In the genomic region with DNA sequence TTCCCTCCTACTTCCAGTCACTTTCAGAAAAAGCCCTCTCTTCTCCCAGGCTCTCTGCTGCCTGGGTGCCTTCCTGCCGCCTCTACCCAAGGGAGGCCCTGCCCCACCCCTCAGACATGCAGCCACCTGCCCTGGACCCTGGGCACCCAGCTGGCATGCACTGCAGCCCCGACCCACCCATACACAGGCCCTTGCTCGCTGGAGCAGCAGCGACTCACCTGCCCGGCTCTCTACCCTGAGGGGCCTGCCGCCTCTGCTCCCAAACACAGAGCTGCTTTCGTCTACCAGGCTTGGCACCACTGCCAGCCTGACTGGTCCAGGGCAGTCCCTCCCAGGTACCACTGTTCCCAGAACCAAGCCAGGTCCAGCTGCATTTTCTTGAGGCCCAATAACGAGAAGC, we compare ENCODE assay signal across 18 cellular contexts. TPM values are rescaled to one million over a fixed set of nuclear protein-coding genes. Genes with fewer than 3 reads are reported as not detected.
DNase-seq lines count a peak whose midpoint lies in the region; ATAC-seq, FAIRE-seq and TF ChIP-seq lines count a peak whose summit lies in the region.
"Had no signal": no experiment of that assay in that cellular context is flagged by ENCODE, and none has a peak within 500 bp of the region (broad histone marks: within the 10 kb centered on the region; RNA-seq: fewer than 3 reads in every experiment).

No MANE protein-coding gene starts in this region.

- no peak overlapping the region for H3K27ac ChIP-seq in K562 (ENCODE audit: extremely low read depth, low read depth, low read length)
- peak overlapping the region; percentile 82 to 87 for H3K27ac ChIP-seq in esophagus (ENCODE audit: low read depth in 2 of 2, low read length in 1 of 2)
- H3K27ac ChIP-seq in prostate gland, result peak overlapping the region in 1 of 2 donors; percentile 5
- no peak overlapping the region for H3K27ac ChIP-seq in hepatocyte
- H3K27ac ChIP-seq: 22Rv1, Peyer's patch had no signal

- H2AFZ ChIP-seq in K562 (ENCODE audit: low read depth, low read length), result no peak overlapping the region
- H2AFZ ChIP-seq in hepatocyte, result no peak overlapping the region

- BruUV-seq in K562 (replicated peaks; lab: Mats Ljungman, UMichigan), result no TSS peak

- DNase-seq in NCI-H1105 treated with DMSO at 0.1 percent for 48 hours (lab: John Stamatoyannopoulos, UW), result peak; percentile 23
- no peak for DNase-seq in NCI-H1105 (lab: John Stamatoyannopoulos, UW)
- no peak for DNase-seq in K562 (ENCODE audit: extremely low read depth in 1 of 4, low spot score in 3 of 4)
- peak; percentile 67 for DNase-seq in prostate gland (ENCODE audit: low spot score)
- no peak for DNase-seq in UCSD-AML1 (lab: John Stamatoyannopoulos, UW; ENCODE audit: unreplicated experiment)
- DNase-seq in hepatocyte (ENCODE audit: low spot score), result no peak
- DNase-seq: DMS 273 treated with DMSO at 0.1 percent for 48 hours, EL, HFFc6, NCI-H1694 treated with DMSO at 0.1 percent for 48 hours, NCI-H510A, Peyer's patch, SIG-M5 had no signal

- no peak for FAIRE-seq in K562 (lab: Jason Lieb, UNC)
- FAIRE-seq: H1 had no signal

- no peaks in the 10 kb centered on the region for H3K79me2 ChIP-seq in K562 (ENCODE audit: control insufficient read depth, insufficient read depth, low read length)
- H3K79me2 ChIP-seq in hepatocyte, result no peaks in the 10 kb centered on the region

- ATAC-seq in K562 (no peak), GM18502 (IDR thresholded peaks at IDR 0.05; ENCODE audit: poor library complexity, unreplicated experiment) (no peak)

- CTCF ChIA-PET in K562 (lab: Yijun Ruan, JAX; ENCODE audit: low intra/inter-chr PET ratio), result no interaction called here

- H3K4me3 ChIP-seq in K562 (no peak overlapping the region), esophagus (ENCODE audit: low read depth in 1 of 2, low read length in 2 of 2) (no peak overlapping the region), prostate gland (no peak overlapping the region), hepatocyte (no peak overlapping the region)
- H3K4me3 ChIP-seq: Peyer's patch had no signal

- H3K9me3 ChIP-seq in K562 (replicated peaks; ENCODE audit: control insufficient read depth, insufficient read depth, low read depth, low read length) (no peaks in the 10 kb centered on the region), esophagus (ENCODE audit: control insufficient read depth in 2 of 2, insufficient read depth in 1 of 2, low read depth in 1 of 2, low read length in 1 of 2) (no peaks in the 10 kb centered on the region), prostate gland (no peaks in the 10 kb centered on the region), hepatocyte (ENCODE audit: low read depth) (no peaks in the 10 kb centered on the region)
- H3K9me3 ChIP-seq: Peyer's patch had no signal

- H3K27me3 ChIP-seq in K562 (ENCODE audit: control insufficient read depth in 2 of 2, insufficient read depth in 2 of 2, low read length in 2 of 2), result peaks cover 13 to 24% of the 10 kb centered on the region in 2 experiments; a peak in 4 of 5 replicates
- no peaks in the 10 kb centered on the region for H3K27me3 ChIP-seq in esophagus (ENCODE audit: control insufficient read depth in 1 of 2, insufficient read depth in 2 of 2, low read length in 2 of 2)
- no peaks in the 10 kb centered on the region for H3K27me3 ChIP-seq in prostate gland (replicated peaks; ENCODE audit: insufficient read depth)
- no peaks in the 10 kb centered on the region for H3K27me3 ChIP-seq in hepatocyte
- H3K27me3 ChIP-seq: Peyer's patch had no signal

- WGBS in K562 (ENCODE audit: insufficient coverage, low coverage, missing lambda C conversion rate), result 50% methylated on average over 8 of the region's 8 CpGs
- WGBS in esophagus, 2 donors, result 52 to 64% methylated on average over 8 of the region's 8 CpGs
- 44% methylated on average over 8 of the region's 8 CpGs for WGBS in prostate gland
- WGBS in hepatocyte (ENCODE audit: low lambda C conversion rate, missing lambda C conversion rate), result 89% methylated on average over 8 of the region's 8 CpGs

- peaks cover 0 to 46% of the 10 kb centered on the region in 2 experiments; a peak in 2 of 5 replicates for H3K4me1 ChIP-seq in K562 (replicated peaks in 1 of 2; ENCODE audit: control insufficient read depth in 2 of 2, insufficient read depth in 2 of 2, low read length in 2 of 2)
- H3K4me1 ChIP-seq in esophagus (ENCODE audit: control insufficient read depth in 2 of 2, insufficient read depth in 2 of 2, low read length in 1 of 2), result peaks cover 0 to 39% of the 10 kb centered on the region in 2 donors
- no peaks in the 10 kb centered on the region for H3K4me1 ChIP-seq in prostate gland (replicated peaks)
- no peaks in the 10 kb centered on the region for H3K4me1 ChIP-seq in hepatocyte (ENCODE audit: insufficient read depth)
- H3K4me1 ChIP-seq: Peyer's patch had no signal

- no peak for TF ChIP-seq EP300 in K562 (IDR thresholded peaks at IDR 0.05; ENCODE audit: low read length)

- intact Hi-C loops in K562 (cut with micrococcal nuclease) (loop anchor here (10.0 kb wide), 2 partner anchors 55 to 495 kb away; no protein-coding TSS in a partner anchor), prostate gland (cut with DNase I) (no loop called here)

- peaks cover 11% of the 10 kb centered on the region for H3K9me1 ChIP-seq in K562 (ENCODE audit: control insufficient read depth, insufficient read depth, low read length)

- in situ Hi-C loops in K562 (cut with MboI), result no loop called here

- TF ChIP-seq CTCF in K562 (IDR thresholded peaks at IDR 0.05 in 2 of 3, conservative IDR thresholded peaks at IDR 0.05 in 1 of 3; ENCODE audit: insufficient read depth in 2 of 3, low read depth in 1 of 3, low read length in 3 of 3) (no peak), prostate gland (IDR thresholded peaks at IDR 0.05) (no peak), hepatocyte (IDR thresholded peaks at IDR 0.05; ENCODE audit: poor library complexity) (no peak)

- H3K9ac ChIP-seq in K562 (ENCODE audit: insufficient read depth in 1 of 2, low read depth in 2 of 2, low read length in 2 of 2), result peak overlapping the region in 1 of 2 experiments; percentile 39; a peak in 2 of 4 replicates

- H3K36me3 ChIP-seq in K562 (ENCODE audit: control insufficient read depth, insufficient read depth, low read length) (peaks cover 36% of the 10 kb centered on the region; the same call in 2 of the 3 replicates), esophagus (ENCODE audit: control insufficient read depth in 2 of 2, insufficient read depth in 2 of 2, low read length in 1 of 2) (peaks cover 6 to 35% of the 10 kb centered on the region in 2 donors), prostate gland (peaks cover 0 to 18% of the 10 kb centered on the region in 2 donors), hepatocyte (replicated peaks; ENCODE audit: insufficient read depth, low read depth) (no peaks in the 10 kb centered on the region)

- no peak for TF ChIP-seq RAD21 in K562 (CRISPR knock-in tag; conservative IDR thresholded peaks at IDR 0.05 in 1 of 2, IDR thresholded peaks at IDR 0.05 in 1 of 2)

- peaks cover 21% of the 10 kb centered on the region; the same call in 1 of the 2 replicates for H4K20me1 ChIP-seq in K562 (replicated peaks; ENCODE audit: control insufficient read depth, insufficient read depth, low read length)
- H4K20me1 ChIP-seq in hepatocyte (ENCODE audit: insufficient read depth, poor library complexity, severe bottlenecking), result no peaks in the 10 kb centered on the region

- TF ChIP-seq POLR2A in K562 (conservative IDR thresholded peaks at IDR 0.05) (no peak), prostate gland (IDR thresholded peaks at IDR 0.05) (peak; percentile 19)

- H3K4me2 ChIP-seq in K562 (ENCODE audit: insufficient read depth, low read length), result no peak overlapping the region
- no peak overlapping the region for H3K4me2 ChIP-seq in hepatocyte

- H3K9me2 ChIP-seq in hepatocyte (replicated peaks; ENCODE audit: insufficient read depth), result no peaks in the 10 kb centered on the region

- POLR2A ChIA-PET in K562 (lab: Yijun Ruan, JAX), result interaction anchor here (0.6 to 4.4 kb wide), 7 partner anchors 14 to 690 kb away, joined by 3 to 38 read pairs (median 4); partner anchors contain the start of gene ESS2

RNA-seq across cellular contexts. Expression of gene TSSK2, which starts 1.2 kb away (rescaled TPM):
- 0.21 TPM in 1 of 2 replicates, not detected in the other for total RNA-seq in K562 (2011; cell fraction: chromatin; rRNA removed; ENCODE audit: low replicate concordance)
- not detected in 2 replicates for total RNA-seq in K562 (2011; cell fraction: nucleolus; rRNA removed)
- 0.22 TPM in 1 of 2 replicates, not detected in the other for total RNA-seq in K562 (2011; cell fraction: nucleoplasm; rRNA removed)
- total RNA-seq in K562 (2014; rRNA removed) (not detected in 2 replicates), K562 (2014; rRNA removed; fragmentation: Illumina TruSeq; extraction: Trizol) (not detected in 2 replicates), K562 (2015; rRNA removed; fragmentation: Illumina TruSeq; extraction: Trizol) (not detected in 2 replicates), K562 (2021) (not detected in 2 replicates), prostate gland (1 to 10 TPM in 1 of 2 donors, not detected in 1; 8.0 TPM), hepatocyte (not detected in 2 replicates)
- polyA plus RNA-seq in K562 (2011; rRNA removed) (not detected in 2 replicates), K562 (2014; fragmentation: Illumina TruSeq; extraction: Trizol) (not detected in 2 replicates), K562 (2014; fragmentation: Nextera tagmentation; extraction: Ambion mirVana) (not detected), K562 (2014; rRNA removed) (0.04 TPM in 1 of 2 replicates, not detected in the other), esophagus (under 1 TPM; 0.05 to 0.06 TPM), hepatocyte (not detected in 2 replicates)
- polyA plus RNA-seq in K562 (2011; cell fraction: cytosol; rRNA removed), result 0.04 TPM in 1 of 2 replicates, not detected in the other
- 0.10 TPM in 1 of 2 replicates, not detected in the other for polyA plus RNA-seq in K562 (2011; cell fraction: nucleus; rRNA removed)
- polyA plus RNA-seq in K562 (2012), result not detected in 2 replicates
- polyA minus RNA-seq in K562 (2011; rRNA and poly(A)+ RNA removed), result not detected in 2 replicates
- not detected in 2 replicates for polyA minus RNA-seq in K562 (2011; cell fraction: cytosol; rRNA and poly(A)+ RNA removed)
- not detected in 2 replicates for polyA minus RNA-seq in K562 (2011; cell fraction: nucleus; rRNA and poly(A)+ RNA removed)
- total RNA-seq: H1, HFFc6 had no signal
- polyA plus RNA-seq: BJ, H1 had no signal

RNA-seq across cellular contexts. Expression of gene DGCR2, which starts 7.7 kb away (rescaled TPM):
- 104 and 237 TPM in 2 replicates for total RNA-seq in K562 (2011; cell fraction: chromatin; rRNA removed; ENCODE audit: low replicate concordance)
- 233 and 250 TPM in 2 replicates for total RNA-seq in K562 (2011; cell fraction: nucleolus; rRNA removed)
- total RNA-seq in K562 (2011; cell fraction: nucleoplasm; rRNA removed), result 163 and 192 TPM in 2 replicates
- total RNA-seq in K562 (2014; rRNA removed) (62.9 and 79.7 TPM in 2 replicates), K562 (2014; rRNA removed; fragmentation: Illumina TruSeq; extraction: Trizol) (25.0 and 31.7 TPM in 2 replicates), K562 (2015; rRNA removed; fragmentation: Illumina TruSeq; extraction: Trizol) (52.2 and 56.7 TPM in 2 replicates), K562 (2021) (101 and 103 TPM in 2 replicates), prostate gland (100 to 1,000 TPM in 1 of 2 donors, 10 to 100 TPM in 1; 94.3 to 107 TPM), hepatocyte (45.2 and 61.5 TPM in 2 replicates)
- polyA plus RNA-seq in K562 (2011; rRNA removed) (45.6 and 65.3 TPM in 2 replicates), K562 (2014; fragmentation: Illumina TruSeq; extraction: Trizol) (56.7 and 59.7 TPM in 2 replicates), K562 (2014; fragmentation: Nextera tagmentation; extraction: Ambion mirVana) (under 1 TPM; 0.69 to 0.70 TPM), K562 (2014; rRNA removed) (54.1 and 56.4 TPM in 2 replicates), esophagus (10 to 100 TPM; 32.2 to 32.9 TPM), hepatocyte (62.4 and 67.2 TPM in 2 replicates)
- 87.9 and 92.8 TPM in 2 replicates for polyA plus RNA-seq in K562 (2011; cell fraction: cytosol; rRNA removed)
- 96.5 and 99.6 TPM in 2 replicates for polyA plus RNA-seq in K562 (2011; cell fraction: nucleus; rRNA removed)
- 68.2 and 87.4 TPM in 2 replicates for polyA plus RNA-seq in K562 (2012)
- 59.4 and 60.5 TPM in 2 replicates for polyA minus RNA-seq in K562 (2011; rRNA and poly(A)+ RNA removed)
- polyA minus RNA-seq in K562 (2011; cell fraction: cytosol; rRNA and poly(A)+ RNA removed), result 76.8 and 101 TPM in 2 replicates
- 59.6 and 106 TPM in 2 replicates for polyA minus RNA-seq in K562 (2011; cell fraction: nucleus; rRNA and poly(A)+ RNA removed)

RNA-seq across cellular contexts. Expression of gene ESS2, which starts 14.6 kb away (rescaled TPM):
- 22.9 and 43.9 TPM in 2 replicates for total RNA-seq in K562 (2011; cell fraction: chromatin; rRNA removed; ENCODE audit: low replicate concordance)
- 30.7 and 33.7 TPM in 2 replicates for total RNA-seq in K562 (2011; cell fraction: nucleolus; rRNA removed)
- 20.2 and 27.2 TPM in 2 replicates for total RNA-seq in K562 (2011; cell fraction: nucleoplasm; rRNA removed)
- 42.5 and 47.4 TPM in 2 replicates for total RNA-seq in K562 (2014; rRNA removed)
- 9.4 and 10.7 TPM in 2 replicates for total RNA-seq in K562 (2014; rRNA removed; fragmentation: Illumina TruSeq; extraction: Trizol)
- total RNA-seq in K562 (2015; rRNA removed; fragmentation: Illumina TruSeq; extraction: Trizol), result 28.3 and 30.9 TPM in 2 replicates
- total RNA-seq in K562 (2021), result 51.3 and 52.8 TPM in 2 replicates
- polyA plus RNA-seq in K562 (2011; rRNA removed), result 26.8 and 44.0 TPM in 2 replicates
- 44.3 and 59.3 TPM in 2 replicates for polyA plus RNA-seq in K562 (2011; cell fraction: cytosol; rRNA removed)
- polyA plus RNA-seq in K562 (2011; cell fraction: nucleus; rRNA removed), result 50.0 and 63.7 TPM in 2 replicates
- polyA plus RNA-seq in K562 (2012), result 34.4 and 35.2 TPM in 2 replicates
- 23.6 and 41.0 TPM in 2 replicates for polyA plus RNA-seq in K562 (2014; fragmentation: Illumina TruSeq; extraction: Trizol)
- 1 to 10 TPM in 1 of 2 experiments, under 1 TPM in 1; 0.70 to 1.9 TPM for polyA plus RNA-seq in K562 (2014; fragmentation: Nextera tagmentation; extraction: Ambion mirVana)
- polyA plus RNA-seq in K562 (2014; rRNA removed), result 47.1 and 58.1 TPM in 2 replicates
- 11.3 and 13.6 TPM in 2 replicates for polyA minus RNA-seq in K562 (2011; rRNA and poly(A)+ RNA removed)
- 16.3 and 30.8 TPM in 2 replicates for polyA minus RNA-seq in K562 (2011; cell fraction: cytosol; rRNA and poly(A)+ RNA removed)
- 11.7 and 24.3 TPM in 2 replicates for polyA minus RNA-seq in K562 (2011; cell fraction: nucleus; rRNA and poly(A)+ RNA removed)
- polyA plus RNA-seq in esophagus, result 10 to 100 TPM; 11.9 to 13.4 TPM
- total RNA-seq in prostate gland, result 10 to 100 TPM; 19.4 to 21.2 TPM
- total RNA-seq in hepatocyte, result 7.6 and 9.0 TPM in 2 replicates
- polyA plus RNA-seq in hepatocyte, result 11.4 and 11.7 TPM in 2 replicates

RNA-seq across cellular contexts. Expression of gene GSC2, which starts 20.2 kb away (rescaled TPM):
- not detected in 2 replicates for total RNA-seq in K562 (2011; cell fraction: chromatin; rRNA removed; ENCODE audit: low replicate concordance)
- total RNA-seq in K562 (2011; cell fraction: nucleolus; rRNA removed), result not detected in 2 replicates
- not detected in 2 replicates for total RNA-seq in K562 (2011; cell fraction: nucleoplasm; rRNA removed)
- total RNA-seq in K562 (2014; rRNA removed) (not detected in 2 replicates), K562 (2014; rRNA removed; fragmentation: Illumina TruSeq; extraction: Trizol) (not detected in 2 replicates), K562 (2015; rRNA removed; fragmentation: Illumina TruSeq; extraction: Trizol) (not detected in 2 replicates), K562 (2021) (not detected in 2 replicates), prostate gland (10 to 100 TPM in 1 of 2 donors, not detected in 1; 11.9 TPM), hepatocyte (not detected in 2 replicates)
- polyA plus RNA-seq in K562 (2011; rRNA removed) (not detected in 2 replicates), K562 (2014; fragmentation: Illumina TruSeq; extraction: Trizol) (not detected in 2 replicates), K562 (2014; fragmentation: Nextera tagmentation; extraction: Ambion mirVana) (not detected), K562 (2014; rRNA removed) (not detected in 2 replicates), esophagus (not detected), hepatocyte (not detected in 2 replicates)
- not detected in 2 replicates for polyA plus RNA-seq in K562 (2011; cell fraction: cytosol; rRNA removed)
- polyA plus RNA-seq in K562 (2011; cell fraction: nucleus; rRNA removed), result not detected in 2 replicates
- not detected in 2 replicates for polyA plus RNA-seq in K562 (2012)
- not detected in 2 replicates for polyA minus RNA-seq in K562 (2011; rRNA and poly(A)+ RNA removed)
- polyA minus RNA-seq in K562 (2011; cell fraction: cytosol; rRNA and poly(A)+ RNA removed), result not detected in 2 replicates
- not detected in 2 replicates for polyA minus RNA-seq in K562 (2011; cell fraction: nucleus; rRNA and poly(A)+ RNA removed)
- total RNA-seq: HFFc6, Peyer's patch had no signal
- polyA plus RNA-seq: BJ had no signal

RNA-seq across cellular contexts. Expression of gene SLC25A1, which starts 48.7 kb away (rescaled TPM):
- 34.4 and 107 TPM in 2 replicates for total RNA-seq in K562 (2011; cell fraction: chromatin; rRNA removed; ENCODE audit: low replicate concordance)
- 114 and 122 TPM in 2 replicates for total RNA-seq in K562 (2011; cell fraction: nucleolus; rRNA removed)
- total RNA-seq in K562 (2011; cell fraction: nucleoplasm; rRNA removed), result 76.8 and 81.5 TPM in 2 replicates
- total RNA-seq in K562 (2014; rRNA removed), result 329 and 469 TPM in 2 replicates
- 54.3 and 89.6 TPM in 2 replicates for total RNA-seq in K562 (2014; rRNA removed; fragmentation: Illumina TruSeq; extraction: Trizol)
- 109 and 119 TPM in 2 replicates for total RNA-seq in K562 (2015; rRNA removed; fragmentation: Illumina TruSeq; extraction: Trizol)
- total RNA-seq in K562 (2021), result 399 and 408 TPM in 2 replicates
- 110 and 216 TPM in 2 replicates for polyA plus RNA-seq in K562 (2011; rRNA removed)
- 329 and 368 TPM in 2 replicates for polyA plus RNA-seq in K562 (2011; cell fraction: cytosol; rRNA removed)
- polyA plus RNA-seq in K562 (2011; cell fraction: nucleus; rRNA removed), result 294 and 343 TPM in 2 replicates
- 272 and 330 TPM in 2 replicates for polyA plus RNA-seq in K562 (2012)
- 183 and 239 TPM in 2 replicates for polyA plus RNA-seq in K562 (2014; fragmentation: Illumina TruSeq; extraction: Trizol)
- polyA plus RNA-seq in K562 (2014; fragmentation: Nextera tagmentation; extraction: Ambion mirVana), result 10 to 100 TPM; 11.0 to 23.7 TPM
- polyA plus RNA-seq in K562 (2014; rRNA removed), result 248 and 262 TPM in 2 replicates
- 64.7 and 77.1 TPM in 2 replicates for polyA minus RNA-seq in K562 (2011; rRNA and poly(A)+ RNA removed)
- 103 and 287 TPM in 2 replicates for polyA minus RNA-seq in K562 (2011; cell fraction: cytosol; rRNA and poly(A)+ RNA removed)
- polyA minus RNA-seq in K562 (2011; cell fraction: nucleus; rRNA and poly(A)+ RNA removed), result 46.3 and 88.1 TPM in 2 replicates
- polyA plus RNA-seq in esophagus, result 10 to 100 TPM; 36.1 to 54.6 TPM
- 100 to 1,000 TPM in 1 of 2 donors, 10 to 100 TPM in 1; 79.1 to 113 TPM for total RNA-seq in prostate gland
- 162 and 187 TPM in 2 replicates for total RNA-seq in hepatocyte
- 395 and 422 TPM in 2 replicates for polyA plus RNA-seq in hepatocyte

Comparison
In these comparisons a context has a peak if more than half of its experiments do, and no peak if none do; other contexts are left out.
1. DNase-seq: peak in NCI-H1105 treated with DMSO at 0.1 percent for 48 hours (single experiment) and prostate gland (single experiment); none in NCI-H1105 (single experiment), K562 (0 of 4), UCSD-AML1 (single experiment) and hepatocyte (single experiment).
2. H3K27ac ChIP-seq: peak in esophagus (2 of 2); none in K562 (single experiment) and hepatocyte (single experiment).